13 cellular contexts compared by ENCODE assay signal in the genomic region with DNA sequence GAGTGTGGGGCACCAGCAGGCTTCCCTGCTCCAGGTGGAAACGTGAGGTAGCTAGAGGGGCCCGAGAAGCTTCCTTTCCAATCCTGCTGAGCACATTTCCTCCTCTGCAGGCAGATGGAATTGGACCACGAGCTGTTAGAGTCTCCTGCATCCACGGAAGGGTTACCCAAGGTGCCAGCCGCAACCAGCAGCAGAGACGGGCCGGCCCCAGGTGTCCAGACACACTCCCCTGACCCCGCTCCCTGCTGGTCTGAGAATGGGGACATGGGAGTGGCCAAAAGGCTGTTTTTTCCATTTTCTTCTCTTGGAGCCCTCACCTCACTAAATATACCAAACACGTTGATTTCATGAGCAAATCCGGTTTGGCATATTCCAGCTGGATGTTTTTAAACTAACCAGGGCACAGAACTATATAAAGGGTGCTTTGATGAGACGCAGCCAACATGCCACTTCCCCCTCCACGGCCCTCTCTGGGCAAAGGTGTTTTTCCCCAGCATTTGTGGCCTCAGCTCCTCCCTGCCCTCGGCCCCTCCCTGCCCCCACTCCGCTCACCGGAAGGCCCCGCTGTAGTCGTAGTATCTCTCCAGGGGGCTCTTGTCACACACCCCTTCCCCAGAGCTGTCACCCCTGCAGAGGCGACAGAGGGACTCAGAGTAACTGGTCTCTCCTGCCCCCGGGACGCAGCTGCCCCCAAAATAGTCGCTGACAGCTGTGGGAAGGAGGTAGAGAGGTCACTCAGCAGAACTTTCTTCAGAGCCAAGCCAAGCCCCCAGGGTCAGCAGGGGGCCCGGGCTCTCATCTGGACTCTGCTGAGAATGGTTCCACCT. TPM values are rescaled to one million over a fixed set of nuclear protein-coding genes. Genes with fewer than 3 reads are reported as not detected.
DNase-seq lines count a peak whose midpoint lies in the region; ATAC-seq, FAIRE-seq and TF ChIP-seq lines count a peak whose summit lies in the region.
"Had no signal": no experiment of that assay in that cellular context is flagged by ENCODE, and none has a peak within 500 bp of the region (broad histone marks: within the 10 kb centered on the region; RNA-seq: fewer than 3 reads in every experiment).

No MANE protein-coding gene starts in this region.

- no peaks in the 10 kb centered on the region for H3K9me2 ChIP-seq in OCI-LY7 (ENCODE audit: insufficient read depth, low read length)

- H3K27ac Mint-ChIP-seq in nephron progenitor cell, result peak overlapping the region; percentile 68

- peaks cover 25% of the 10 kb centered on the region for H3K4me1 ChIP-seq in OCI-LY7 (ENCODE audit: insufficient read depth, low read length, poor library complexity, severe bottlenecking)
- peaks cover 0 to 2% of the 10 kb centered on the region in 2 donors for H3K4me1 ChIP-seq in small intestine (ENCODE audit: control insufficient read depth in 2 of 2, insufficient read depth in 1 of 2, low read depth in 1 of 2, low read length in 1 of 2)

- H3K9me3 ChIP-seq in OCI-LY7 (ENCODE audit: low read length) (no peaks in the 10 kb centered on the region), small intestine (ENCODE audit: control insufficient read depth, low read depth) (no peaks in the 10 kb centered on the region)
- H3K9me3 ChIP-seq: esophagus squamous epithelium had no signal

- H3K27ac ChIP-seq in OCI-LY7 (ENCODE audit: low read depth, low read length, poor library complexity, severe bottlenecking), result peak overlapping the region; percentile 56
- no peak overlapping the region for H3K27ac ChIP-seq in small intestine (ENCODE audit: low read depth in 1 of 2, low read length in 1 of 2)
- H3K27ac ChIP-seq: esophagus squamous epithelium had no signal

- BruUV-seq in OCI-LY7 (replicated peaks; lab: Mats Ljungman, UMichigan), result no TSS peak

- H3K27me3 Mint-ChIP-seq in nephron progenitor cell (ENCODE audit: low read depth, poor library complexity), result peaks cover 19% of the 10 kb centered on the region

- H3K4me3 Mint-ChIP-seq in nephron progenitor cell, result peak overlapping the region; percentile 54
- H3K4me3 Mint-ChIP-seq: activated CD4-positive, alpha-beta T cell treated with anti-CD3 and anti-CD28 coated beads, Interleukin-2, amount 10 ng/mL, durations not matched to agents 7 days and 5 days had no signal

- POLR2A ChIA-PET in OCI-LY7 (lab: Charles Lee), result interaction anchor here (0.6 to 1.7 kb wide), 4 partner anchors 19 to 1303 kb away, joined by 3 to 4 read pairs (median 4); no protein-coding TSS in a partner anchor

- ATAC-seq in GM21786 (IDR thresholded peaks at IDR 0.05; ENCODE audit: unreplicated experiment), result peak; percentile 16

- peak overlapping the region; percentile 56 for H3K4me3 ChIP-seq in OCI-LY7 (ENCODE audit: low read depth, low read length, poor library complexity, severe bottlenecking)
- H3K4me3 ChIP-seq in small intestine (ENCODE audit: low read depth in 1 of 2, low read length in 2 of 2), result no peak overlapping the region

- CTCF ChIA-PET in OCI-LY7 (lab: Charles Lee; ENCODE audit: unreplicated experiment), result interaction anchor here (0.6 to 1.1 kb wide), 3 partner anchors 18 to 168 kb away, joined by 3 to 4 read pairs (median 3); no protein-coding TSS in a partner anchor

- no peaks in the 10 kb centered on the region for H3K9me3 Mint-ChIP-seq in nephron progenitor cell
- H3K9me3 Mint-ChIP-seq: activated CD4-positive, alpha-beta T cell treated with anti-CD3 and anti-CD28 coated beads, Interleukin-2, amount 10 ng/mL, durations not matched to agents 7 days and 5 days had no signal

- H3K4me1 Mint-ChIP-seq in nephron progenitor cell, result peaks cover 71% of the 10 kb centered on the region

- no peaks in the 10 kb centered on the region for H3K36me3 Mint-ChIP-seq in nephron progenitor cell (ENCODE audit: low read depth)

- H4K20me1 ChIP-seq in OCI-LY7 (ENCODE audit: insufficient read depth, low read length), result no peaks in the 10 kb centered on the region

- 34 to 44% (median 35%) methylated on average over 22 of the region's 22 CpGs for WGBS in small intestine, 3 donors

- FAIRE-seq in small intestine (lab: Jason Lieb, UNC), result no peak
- FAIRE-seq: G401.6, kidney had no signal

- H3K4me2 ChIP-seq in OCI-LY7 (ENCODE audit: low read length), result peak overlapping the region; percentile 90

- H3K36me3 ChIP-seq in OCI-LY7 (ENCODE audit: insufficient read depth, low read length), result no peaks in the 10 kb centered on the region
- no peaks in the 10 kb centered on the region for H3K36me3 ChIP-seq in small intestine (ENCODE audit: control insufficient read depth in 2 of 2, insufficient read depth in 2 of 2, low read length in 2 of 2)
- H3K36me3 ChIP-seq: esophagus squamous epithelium had no signal

- peak overlapping the region; percentile 75 for H2AFZ ChIP-seq in OCI-LY7 (ENCODE audit: low read length)

- H3K79me2 ChIP-seq in OCI-LY7 (ENCODE audit: insufficient read depth, low read depth, low read length), result no peaks in the 10 kb centered on the region

- intact Hi-C loops in OCI-LY7 (cut with micrococcal nuclease; ENCODE audit: unreplicated experiment), result loop anchor here (1.0 kb wide), 1 partner anchor 20 kb away; no protein-coding TSS in a partner anchor

- no peaks in the 10 kb centered on the region for H3K27me3 ChIP-seq in small intestine (ENCODE audit: control insufficient read depth in 2 of 2, insufficient read depth in 2 of 2, low read length in 2 of 2)

- no peak for TF ChIP-seq CTCF in OCI-LY7 (conservative IDR thresholded peaks at IDR 0.05; ENCODE audit: low read length)
- no peak for TF ChIP-seq CTCF in nephron progenitor cell (IDR thresholded peaks at IDR 0.05)

- DNase-seq in NCI-H1092 treated with DMSO at 0.1 percent for 48 hours (lab: John Stamatoyannopoulos, UW), result peak; percentile 65
- no peak for DNase-seq in NCI-H1092 (lab: John Stamatoyannopoulos, UW)
- peak; percentile 51 for DNase-seq in OCI-LY7 (ENCODE audit: low spot score)
- DNase-seq in nephron progenitor cell, result no peak
- DNase-seq in small intestine, result no peak
- DNase-seq in DMS 273 (lab: John Stamatoyannopoulos, UW; ENCODE audit: unreplicated experiment), result no peak
- DNase-seq in NCI-H774 (lab: John Stamatoyannopoulos, UW), result no peak
- DNase-seq: 8988T; activated CD4-positive, alpha-beta T cell treated with anti-CD3 and anti-CD28 coated beads, Interleukin-2, amount 10 ng/mL, durations not matched to agents 7 days and 5 days; esophagus squamous epithelium; kidney had no signal

RNA-seq across cellular contexts. Expression of gene MELTF, which starts 7.0 kb away (rescaled TPM):
- 7.4 and 9.6 TPM in 2 replicates for total RNA-seq in OCI-LY7 (2014; rRNA removed; shearing (Covaris generic))
- total RNA-seq in OCI-LY7 (2022), result 13.8 and 14.6 TPM in 2 replicates
- polyA plus RNA-seq in small intestine, result 1 to 10 TPM; 6.5 to 9.8 (median 7.0) TPM

RNA-seq across cellular contexts. Expression of gene PIGZ, which starts 54.0 kb away (rescaled TPM):
- not detected in 2 replicates for total RNA-seq in OCI-LY7 (2014; rRNA removed; shearing (Covaris generic))
- total RNA-seq in OCI-LY7 (2022), result 0.42 TPM in 1 of 2 replicates, not detected in the other
- 1 to 10 TPM; 1.1 to 3.6 (median 2.3) TPM for polyA plus RNA-seq in small intestine

Comparison
In these comparisons a context has a peak if more than half of its experiments do, and no peak if none do; other contexts are left out.
1. DNase-seq: peak in NCI-H1092 treated with DMSO at 0.1 percent for 48 hours (single experiment) and OCI-LY7 (single experiment); none in NCI-H1092 (single experiment), nephron progenitor cell (single experiment), small intestine (single experiment), DMS 273 (single experiment) and NCI-H774 (single experiment).